24 cellular contexts compared by ENCODE assay signal in the genomic region with DNA sequence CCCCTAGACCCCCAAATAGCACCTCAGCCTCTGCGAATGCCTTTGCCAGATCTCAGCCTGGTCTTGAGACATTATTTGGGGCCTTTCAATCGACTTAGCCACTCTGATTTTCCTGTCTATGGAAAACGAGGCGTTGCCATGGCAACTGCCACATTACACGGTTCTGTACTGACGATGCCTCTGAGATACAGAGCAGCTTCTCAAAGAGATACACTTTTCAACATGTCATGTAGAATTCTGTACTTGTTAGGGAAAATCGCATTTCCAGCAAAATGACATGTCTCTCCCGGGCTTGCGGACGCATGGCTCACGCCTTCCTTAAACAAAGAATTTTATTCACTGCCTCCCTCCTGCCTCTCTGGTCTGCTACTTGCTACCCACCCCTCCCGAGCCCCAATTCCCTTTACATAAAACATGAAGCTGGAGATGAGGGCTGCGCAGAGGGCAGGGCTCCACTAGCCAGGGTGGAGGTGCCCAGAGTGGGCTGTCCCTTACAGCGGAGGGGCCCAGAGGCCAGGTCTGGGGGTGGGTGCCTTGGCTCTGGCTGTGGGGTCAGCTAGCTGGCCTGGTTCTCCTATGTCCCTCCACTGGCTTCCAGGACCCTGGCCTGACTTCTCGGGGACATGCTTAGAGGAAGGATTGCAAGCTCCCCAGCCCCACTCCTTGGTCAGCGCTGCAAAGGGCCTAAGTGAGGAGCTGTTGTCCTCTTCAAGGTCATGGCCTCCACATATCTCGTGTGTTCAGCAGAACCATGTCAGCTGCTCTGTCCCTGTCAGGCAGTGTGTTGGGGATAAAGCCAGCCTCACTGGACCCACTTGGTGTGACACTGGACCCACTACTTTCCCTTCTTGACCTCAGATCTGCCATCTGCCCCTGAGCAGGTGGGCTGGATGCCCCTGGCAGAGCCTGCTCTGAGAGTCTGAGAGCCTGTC.
DNase-seq lines count a peak whose midpoint lies in the region; ATAC-seq and FAIRE-seq lines count a peak whose summit lies in the region.
"Had no signal": no experiment of that assay in that cellular context is flagged by ENCODE, and none has a peak within 500 bp of the region (broad histone marks: within the 10 kb centered on the region; RNA-seq: fewer than 3 reads in every experiment).

No MANE protein-coding gene starts in this region.

- no peaks in the 10 kb centered on the region for H3K79me1 ChIP-seq in neuronal stem cell (ENCODE audit: low read depth, low read length)

- H4K8ac ChIP-seq in neuronal stem cell (ENCODE audit: low read depth, low read length) = no peak overlapping the region

- H3K4me2 ChIP-seq in neuronal stem cell (ENCODE audit: insufficient read depth, low read length, poor library complexity, severe bottlenecking) = no peak overlapping the region

- ATAC-seq in left cardiac atrium = peak; percentile 17 to 18
- ATAC-seq: left lobe of liver, mucosa of descending colon had no signal

- no peak overlapping the region for H3K14ac ChIP-seq in neuronal stem cell (ENCODE audit: low read length)

- peak overlapping the region; percentile 88 for H2AK5ac ChIP-seq in neuronal stem cell (ENCODE audit: low read depth, low read length)

- WGBS in neuronal stem cell (ENCODE audit: extremely low coverage in 2 of 2, insufficient read length in 2 of 2, insufficient replicate concordance in 1 of 2), 2 donors = no CpG with 5 or more reads among the region's 17 CpGs

- H4K91ac ChIP-seq in neuronal stem cell (ENCODE audit: low read depth, low read length, poor library complexity) = no peak overlapping the region

- DNase-seq in Ammon's horn (ENCODE audit: low spot score) (peak; percentile 83), SK-N-DZ (ENCODE audit: low spot score) (peak; percentile 60), left cardiac atrium (no peak), neuronal stem cell (ENCODE audit: low spot score) (no peak), RCC 7860 (ENCODE audit: low spot score) (no peak), SIG-M5 treated with dmso at 0.1 percent for 504 hours (lab: John Stamatoyannopoulos, UW; ENCODE audit: unreplicated experiment) (no peak)
- DNase-seq in activated naive CD4-positive, alpha-beta T cell (lab: John Stamatoyannopoulos, UW) = no peak
- DNase-seq in activated effector memory CD4-positive, alpha-beta T cell treated with anti-CD3 and anti-CD28 coated beads, Interleukin-2, amount 50 U/mL, for 16 hours = no peak
- DNase-seq: activated CD4-positive, alpha-beta T cell treated with anti-CD3 and anti-CD28 coated beads, Interleukin-2, amount 50 U/mL, for 1 hour; activated CD8-positive, alpha-beta memory T cell treated with anti-CD3 and anti-CD28 coated beads, Interleukin-2, amount 50 U/mL, for 4 hours; activated gamma-delta T cell; effector memory CD4-positive, alpha-beta T cell; GF-D8; IMR-90; mucosa of descending colon; NCI-H1436 treated with DMSO at 0.1 percent for 48 hours; NCI-H2171 treated with DMSO at 0.1 percent for 48 hours; occipital lobe; OCI-M1; SIG-M5; sigmoid colon; thyroid gland had no signal

- peak overlapping the region; percentile 27 for H2AFZ ChIP-seq in neuronal stem cell (ENCODE audit: low read length)

- peaks cover 0 to 4% (median 0%) of the 10 kb centered on the region in 3 experiments for H3K27me3 ChIP-seq in neuronal stem cell (ENCODE audit: control insufficient read depth in 3 of 3, insufficient read depth in 3 of 3, low read depth in 1 of 3, low read length in 3 of 3)
- H3K27me3 ChIP-seq: esophagus muscularis mucosa, sigmoid colon, thyroid gland had no signal

- H3K18ac ChIP-seq in neuronal stem cell (ENCODE audit: low read length) = peak overlapping the region; percentile 20

- peaks cover 14 to 18% of the 10 kb centered on the region in 2 donors for H3K4me1 ChIP-seq in neuronal stem cell (ENCODE audit: control insufficient read depth in 2 of 2, insufficient read depth in 1 of 2, low read depth in 1 of 2, low read length in 2 of 2)

- no peaks in the 10 kb centered on the region for H3K36me3 ChIP-seq in neuronal stem cell (replicated peaks in 1 of 2; ENCODE audit: control insufficient read depth in 2 of 2, insufficient read depth in 2 of 2, low read length in 2 of 2)
- H3K36me3 ChIP-seq: esophagus muscularis mucosa, sigmoid colon, thyroid gland had no signal

- FAIRE-seq in RCC 7860 (lab: Jason Lieb, UNC) = no peak

- H2BK120ac ChIP-seq in neuronal stem cell (ENCODE audit: low read depth, low read length) = no peak overlapping the region

- no peak overlapping the region for H3K4me3 ChIP-seq in neuronal stem cell (ENCODE audit: low read length in 2 of 2)
- H3K4me3 ChIP-seq: esophagus muscularis mucosa, mucosa of descending colon, sigmoid colon, thyroid gland had no signal

- peaks cover 2 to 6% of the 10 kb centered on the region in 2 donors for H3K9me3 ChIP-seq in neuronal stem cell (replicated peaks in 1 of 2; ENCODE audit: control insufficient read depth in 2 of 2, insufficient read depth in 1 of 2, low read depth in 1 of 2, low read length in 2 of 2)
- H3K9me3 ChIP-seq: mucosa of descending colon, sigmoid colon, thyroid gland had no signal

- H2BK15ac ChIP-seq in neuronal stem cell (ENCODE audit: low read length) = peak overlapping the region; percentile 32

- no peak overlapping the region for H3K23ac ChIP-seq in neuronal stem cell (ENCODE audit: low read depth, low read length, poor library complexity)

- H3K9ac ChIP-seq in neuronal stem cell (ENCODE audit: low read depth, low read length, poor library complexity) = no peak overlapping the region

- H3K27ac ChIP-seq in neuronal stem cell (replicated peaks; ENCODE audit: low read length) = no peak overlapping the region
- H3K27ac ChIP-seq: esophagus muscularis mucosa, sigmoid colon, thyroid gland had no signal

- no peak overlapping the region for H2BK12ac ChIP-seq in neuronal stem cell (ENCODE audit: low read length)

- H2BK5ac ChIP-seq in neuronal stem cell (ENCODE audit: low read length) = peak overlapping the region; percentile 57

- intact Hi-C loops in left cardiac atrium (cut with DNase I) = no loop called here

- no peak overlapping the region for H3K4ac ChIP-seq in neuronal stem cell (ENCODE audit: low read length)

Comparison
In these comparisons a context has a peak if more than half of its experiments do, and no peak if none do; other contexts are left out.
1. DNase-seq: peak in Ammon's horn (single experiment) and SK-N-DZ (single experiment); none in left cardiac atrium (single experiment), neuronal stem cell (single experiment), RCC 7860 (single experiment), activated naive CD4-positive, alpha-beta T cell (0 of 4), activated effector memory CD4-positive, alpha-beta T cell treated with anti-CD3 and anti-CD28 coated beads, Interleukin-2, amount 50 U/mL, for 16 hours (single experiment) and SIG-M5 treated with dmso at 0.1 percent for 504 hours (single experiment).